10 cellular contexts compared by ENCODE assay signal in genomic region chr4:47705326-47705981, GRCh38.
DNase-seq lines count a peak whose midpoint lies in the region; ATAC-seq, FAIRE-seq and TF ChIP-seq lines count a peak whose summit lies in the region.
"Had no signal": no experiment of that assay in that cellular context is flagged by ENCODE, and none has a peak within 500 bp of the region (broad histone marks: within the 10 kb centered on the region; RNA-seq: fewer than 3 reads in every experiment).

No MANE protein-coding gene starts in this region.

- H3K4me1 ChIP-seq in A549: no peaks in the 10 kb centered on the region
- no peaks in the 10 kb centered on the region for H3K4me1 ChIP-seq in PC-9 (replicated peaks; ENCODE audit: insufficient read depth)

- FAIRE-seq in A549 (lab: Jason Lieb, UNC): no peak

- POLR2A ChIA-PET in A549 (lab: Yijun Ruan, JAX): no interaction called here
- POLR2A ChIA-PET in PC-9 (lab: Charles Lee; ENCODE audit: unreplicated experiment): no interaction called here

- no peaks in the 10 kb centered on the region for H3K9me3 Mint-ChIP-seq in stimulated activated effector memory CD8-positive, alpha-beta T cell treated with anti-CD3 and anti-CD28 coated beads, Interleukin-12 subunit alpha, Interleukin-12 subunit beta, amount 100 ng/mL, for 72 hours

- no peaks in the 10 kb centered on the region for H3F3A ChIP-seq in PC-9 (ENCODE audit: insufficient read depth, low read depth)

- WGBS in A549 (ENCODE audit: missing lambda C conversion rate): 19% methylated on average over 7 of the region's 7 CpGs

- no TSS peak for BruUV-seq in PC-9 (replicated peaks; lab: Mats Ljungman, UMichigan)

- H3K36me3 Mint-ChIP-seq in stimulated activated effector memory CD8-positive, alpha-beta T cell treated with anti-CD3 and anti-CD28 coated beads, Interleukin-12 subunit alpha, Interleukin-12 subunit beta, amount 100 ng/mL, for 72 hours: no peaks in the 10 kb centered on the region

- no peak for TF ChIP-seq POLR2A in A549 (IDR thresholded peaks at IDR 0.05; ENCODE audit: low read length)

- H3K27me3 ChIP-seq in H7 (ENCODE audit: control insufficient read depth, insufficient read depth, low read length): no peaks in the 10 kb centered on the region
- no peaks in the 10 kb centered on the region for H3K27me3 ChIP-seq in PC-9 (ENCODE audit: insufficient read depth, low read depth)

- no peaks in the 10 kb centered on the region for H3K9me3 ChIP-seq in A549
- no peaks in the 10 kb centered on the region for H3K9me3 ChIP-seq in PC-9 (ENCODE audit: insufficient read depth, low read depth)
- H3K9me3 ChIP-seq: stomach had no signal

- no peak overlapping the region for H3K4me3 Mint-ChIP-seq in stimulated activated effector memory CD8-positive, alpha-beta T cell treated with anti-CD3 and anti-CD28 coated beads, Interleukin-12 subunit alpha, Interleukin-12 subunit beta, amount 100 ng/mL, for 72 hours

- intact Hi-C loops in PC-9 (cut with micrococcal nuclease; ENCODE audit: unreplicated experiment): loop anchor here (2.0 to 10.0 kb wide), 2 partner anchors 131 to 379 kb away; no protein-coding TSS in a partner anchor
- intact Hi-C loops in Right ventricle myocardium superior (cut with DNase I): loop anchor here (2.0 kb wide), 1 partner anchor 131 kb away; no protein-coding TSS in a partner anchor

- H3K4me2 ChIP-seq in A549: no peak overlapping the region
- H3K4me2 ChIP-seq in PC-9: no peak overlapping the region

- no peak for TF ChIP-seq EP300 in A549 (IDR thresholded peaks at IDR 0.05)

- no peaks in the 10 kb centered on the region for H3K79me2 ChIP-seq in PC-9 (ENCODE audit: low read depth)

- peak; percentile 19 to 28; a peak in 2 of 5 replicates for TF ChIP-seq RAD21 in A549 (conservative IDR thresholded peaks at IDR 0.05 in 1 of 2, IDR thresholded peaks at IDR 0.05 in 1 of 2)

- H3K36me3 ChIP-seq in H7 (replicated peaks; ENCODE audit: control insufficient read depth, insufficient read depth, low read length): no peaks in the 10 kb centered on the region
- H3K36me3 ChIP-seq in PC-9 (ENCODE audit: low read depth): no peaks in the 10 kb centered on the region
- H3K36me3 ChIP-seq: stomach had no signal

- H3K4me3 ChIP-seq in A549: no peak overlapping the region
- no peak overlapping the region for H3K4me3 ChIP-seq in H7 (ENCODE audit: insufficient read depth, low read depth, low read length)
- no peak overlapping the region for H3K4me3 ChIP-seq in PC-9
- H3K4me3 ChIP-seq: lung, stomach had no signal

- CTCF ChIA-PET in A549 (lab: Yijun Ruan, JAX) (interaction anchor here (0.9 to 2.4 kb wide), 7 partner anchors 32 to 380 kb away, joined by 3 to 13 read pairs (median 4); no protein-coding TSS in a partner anchor), PC-9 (lab: Charles Lee) (interaction anchor here (0.6 to 1.2 kb wide), 3 partner anchors 115 to 382 kb away, joined by 3 to 6 read pairs (median 3); no protein-coding TSS in a partner anchor)

- H3K9me2 ChIP-seq in PC-9 (ENCODE audit: insufficient read depth): no peaks in the 10 kb centered on the region

- no peak overlapping the region for H3K27ac ChIP-seq in A549
- no peak overlapping the region for H3K27ac ChIP-seq in PC-9
- H3K27ac ChIP-seq: stomach had no signal

- peak in 1 of 2 experiments; percentile 21 for DNase-seq in A549 (ENCODE audit: low read depth in 1 of 2, low spot score in 1 of 2)
- DNase-seq in H7: peak; percentile 22
- DNase-seq in PC-9: no peak
- no peak for DNase-seq in Right ventricle myocardium superior
- DNase-seq in UCSD-AML1 (lab: John Stamatoyannopoulos, UW; ENCODE audit: unreplicated experiment): no peak
- no peak for DNase-seq in NCI-H2171 treated with DMSO at 0.1 percent for 48 hours (lab: John Stamatoyannopoulos, UW)
- no peak for DNase-seq in islet precursor cell
- no peak for DNase-seq in stimulated activated effector memory CD8-positive, alpha-beta T cell treated with anti-CD3 and anti-CD28 coated beads, Interleukin-12 subunit alpha, Interleukin-12 subunit beta, amount 100 ng/mL, for 72 hours (ENCODE audit: low spot score in 2 of 2)

- H3K4me1 Mint-ChIP-seq in stimulated activated effector memory CD8-positive, alpha-beta T cell treated with anti-CD3 and anti-CD28 coated beads, Interleukin-12 subunit alpha, Interleukin-12 subunit beta, amount 100 ng/mL, for 72 hours: no peaks in the 10 kb centered on the region

- no peak overlapping the region for H3K27ac Mint-ChIP-seq in stimulated activated effector memory CD8-positive, alpha-beta T cell treated with anti-CD3 and anti-CD28 coated beads, Interleukin-12 subunit alpha, Interleukin-12 subunit beta, amount 100 ng/mL, for 72 hours

- H4K20me1 ChIP-seq in PC-9 (ENCODE audit: insufficient read depth): no peaks in the 10 kb centered on the region

- H2AFZ ChIP-seq in PC-9: no peak overlapping the region

- ATAC-seq in A549 (peak in 1 of 2 experiments; percentile 44; a peak in 1 of 6 replicates), Right ventricle myocardium superior (ENCODE audit: poor library complexity) (peak; percentile 76)
- no peak for ATAC-seq in stimulated activated effector memory CD8-positive, alpha-beta T cell treated with anti-CD3 and anti-CD28 coated beads, Interleukin-12 subunit alpha, Interleukin-12 subunit beta, amount 100 ng/mL, for 72 hours

- TF ChIP-seq CTCF in A549 (IDR thresholded peaks at IDR 0.05): peak; percentile 32; the same call in 1 of the 3 replicates
- peak; percentile 56 for TF ChIP-seq CTCF in PC-9 (conservative IDR thresholded peaks at IDR 0.05)

TF ChIP-seq in A549, 52 proteins besides CTCF, POLR2A, EP300 and RAD21:
- TF ChIP-seq MAZ (IDR thresholded peaks at IDR 0.05; ENCODE audit: borderline replicate concordance, low read depth, low read length) (no peak), SMC3 (IDR thresholded peaks at IDR 0.05) (peak; percentile 30; the same call in 1 of the 3 replicates)
